Comparison of ENCODE assay signal across 17 cellular contexts in the genomic region with DNA sequence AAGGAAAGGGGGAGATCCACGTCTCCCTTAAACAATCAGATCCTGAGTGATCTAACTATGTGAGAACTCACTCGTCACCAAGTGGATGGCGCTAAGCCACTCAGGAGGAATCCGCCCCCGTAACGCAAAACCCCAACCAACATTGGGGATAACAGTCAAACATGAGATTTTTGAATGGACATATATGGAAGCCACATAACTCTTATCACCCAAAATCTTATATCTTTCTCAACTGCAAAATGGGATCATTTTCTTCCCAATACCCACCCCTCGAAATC.
DNase-seq lines count a peak whose midpoint lies in the region; ATAC-seq lines count a peak whose summit lies in the region.
"Had no signal": no experiment of that assay in that cellular context is flagged by ENCODE, and none has a peak within 500 bp of the region (broad histone marks: within the 10 kb centered on the region; RNA-seq: fewer than 3 reads in every experiment).

No MANE protein-coding gene starts in this region.

- H3K27me3 ChIP-seq in CD4-positive, CD25-positive, alpha-beta regulatory T cell (ENCODE audit: control insufficient read depth, insufficient read depth, low read length) = peaks cover 2% of the 10 kb centered on the region

- H3K9me3 ChIP-seq in CD4-positive, CD25-positive, alpha-beta regulatory T cell (ENCODE audit: control insufficient read depth in 2 of 2, low read length in 2 of 2) = no peaks in the 10 kb centered on the region

- peaks cover 68% of the 10 kb centered on the region for H3K4me1 Mint-ChIP-seq in activated T-cell treated with anti-CD3 and anti-CD28 coated beads, Interleukin-2, amount 50 U/mL, for 24 hours (ENCODE audit: low read depth)
- H3K4me1 Mint-ChIP-seq in CD4-positive, CD25-positive, alpha-beta regulatory T cell = peaks cover 18 to 60% (median 32%) of the 10 kb centered on the region in 4 donors
- H3K4me1 Mint-ChIP-seq in T-cell = peaks cover 50 to 71% (median 64%) of the 10 kb centered on the region in 3 donors
- H3K4me1 Mint-ChIP-seq in central memory CD8-positive, alpha-beta T cell = peaks cover 5% of the 10 kb centered on the region

- H3K4me1 ChIP-seq in CD4-positive, CD25-positive, alpha-beta regulatory T cell (ENCODE audit: control insufficient read depth, insufficient read depth, low read length, poor library complexity, severe bottlenecking) = peaks cover 17% of the 10 kb centered on the region

- POLR2A ChIA-PET in T-cell (lab: Charles Lee) = no interaction called here

- H3K4me3 Mint-ChIP-seq in activated T-cell treated with anti-CD3 and anti-CD28 coated beads, Interleukin-2, amount 50 U/mL, for 24 hours = peak overlapping the region; percentile 43
- H3K4me3 Mint-ChIP-seq in CD4-positive, CD25-positive, alpha-beta regulatory T cell = peak overlapping the region in 3 of 4 donors; percentile 34 to 76 (median 64)
- peak overlapping the region in 2 of 3 donors; percentile 40 to 68 for H3K4me3 Mint-ChIP-seq in T-cell
- no peak overlapping the region for H3K4me3 Mint-ChIP-seq in central memory CD8-positive, alpha-beta T cell

- no peak for ATAC-seq in CD4-positive, CD25-positive, alpha-beta regulatory T cell (ENCODE audit: low read depth in 2 of 2)
- peak in 1 of 4 experiments; percentile 9 for ATAC-seq in T-cell (replicated peaks in 1 of 4)
- ATAC-seq in central memory CD8-positive, alpha-beta T cell (replicated peaks; ENCODE audit: extremely low read depth, poor library complexity, severe bottlenecking) = no peak
- ATAC-seq in GM21717 (IDR thresholded peaks at IDR 0.05; ENCODE audit: unreplicated experiment) = no peak
- ATAC-seq: HepG2, PC-3 had no signal

- no peak overlapping the region for H3K4me3 ChIP-seq in CD4-positive, CD25-positive, alpha-beta regulatory T cell (ENCODE audit: low read depth, low read length)

- H3K9me3 Mint-ChIP-seq in activated T-cell treated with anti-CD3 and anti-CD28 coated beads, Interleukin-2, amount 50 U/mL, for 24 hours = no peaks in the 10 kb centered on the region
- H3K9me3 Mint-ChIP-seq in CD4-positive, CD25-positive, alpha-beta regulatory T cell = peaks cover 0 to 1% (median 0%) of the 10 kb centered on the region in 7 donors
- H3K9me3 Mint-ChIP-seq in T-cell = no peaks in the 10 kb centered on the region
- H3K9me3 Mint-ChIP-seq in central memory CD8-positive, alpha-beta T cell = no peaks in the 10 kb centered on the region

- H3K27me3 Mint-ChIP-seq in activated T-cell treated with anti-CD3 and anti-CD28 coated beads, Interleukin-2, amount 50 U/mL, for 24 hours = no peaks in the 10 kb centered on the region
- H3K27me3 Mint-ChIP-seq in CD4-positive, CD25-positive, alpha-beta regulatory T cell = peaks cover 1% of the 10 kb centered on the region
- H3K27me3 Mint-ChIP-seq in T-cell = peaks cover 0 to 11% of the 10 kb centered on the region in 2 donors
- H3K27me3 Mint-ChIP-seq in central memory CD8-positive, alpha-beta T cell = peaks cover 30% of the 10 kb centered on the region

- no peaks in the 10 kb centered on the region for H3K36me3 Mint-ChIP-seq in activated T-cell treated with anti-CD3 and anti-CD28 coated beads, Interleukin-2, amount 50 U/mL, for 24 hours (ENCODE audit: low read depth)
- no peaks in the 10 kb centered on the region for H3K36me3 Mint-ChIP-seq in CD4-positive, CD25-positive, alpha-beta regulatory T cell
- no peaks in the 10 kb centered on the region for H3K36me3 Mint-ChIP-seq in T-cell
- peaks cover 4% of the 10 kb centered on the region for H3K36me3 Mint-ChIP-seq in central memory CD8-positive, alpha-beta T cell (ENCODE audit: insufficient read depth)

- CTCF ChIA-PET in T-cell (lab: Charles Lee) = interaction anchor here in 1 of 2 donors (1.0 kb wide), 1 partner anchor 14 kb away, joined by 4 read pairs; no protein-coding TSS in a partner anchor

- H3K27ac Mint-ChIP-seq in activated T-cell treated with anti-CD3 and anti-CD28 coated beads, Interleukin-2, amount 50 U/mL, for 24 hours = peak overlapping the region; percentile 91
- H3K27ac Mint-ChIP-seq in CD4-positive, CD25-positive, alpha-beta regulatory T cell = peak overlapping the region; percentile 65 to 88 (median 87)
- peak overlapping the region; percentile 86 to 95 for H3K27ac Mint-ChIP-seq in T-cell
- peak overlapping the region; percentile 80 for H3K27ac Mint-ChIP-seq in central memory CD8-positive, alpha-beta T cell (ENCODE audit: low read depth)

- no peak overlapping the region for H3K27ac ChIP-seq in CD4-positive, CD25-positive, alpha-beta regulatory T cell (ENCODE audit: insufficient read depth, low read length, poor library complexity, severe bottlenecking)
- H3K27ac ChIP-seq: KMS-11 had no signal

- DNase-seq in activated T-cell treated with anti-CD3 and anti-CD28 coated beads, Interleukin-2, amount 50 U/mL, for 24 hours = no peak
- no peak for DNase-seq in activated T-cell treated with anti-CD3 and anti-CD28 coated beads for 4 hours
- no peak for DNase-seq in CD4-positive, CD25-positive, alpha-beta regulatory T cell
- DNase-seq in T-cell = no peak
- DNase-seq in central memory CD8-positive, alpha-beta T cell (ENCODE audit: low spot score in 2 of 2) = no peak
- no peak for DNase-seq in NOMO-1 treated with DMSO at 0.1 percent for 48 hours (lab: John Stamatoyannopoulos, UW; ENCODE audit: unreplicated experiment)
- DNase-seq in COLO668 (lab: John Stamatoyannopoulos, UW; ENCODE audit: unreplicated experiment) = no peak
- DNase-seq: DMS 273 treated with DMSO at 0.1 percent for 48 hours, MM.1S, NCI-H1105, NCI-H1694 treated with DMSO at 0.1 percent for 48 hours, NCI-H345, NCI-H526 treated with DMSO at 0.1 percent for 48 hours, PC-3 had no signal

- H3K36me3 ChIP-seq in CD4-positive, CD25-positive, alpha-beta regulatory T cell (ENCODE audit: control insufficient read depth, insufficient read depth, low read length) = no peaks in the 10 kb centered on the region
